In genomic region chr17:9519873-9520272, GRCh38 we compare ENCODE assay signal across 23 cellular contexts. TPM values are rescaled to one million over a fixed set of nuclear protein-coding genes. Genes with fewer than 3 reads are reported as not detected.
"Had no signal": no experiment of that assay in that cellular context is flagged by ENCODE, and none has a peak within 500 bp of the region (broad histone marks: within the 10 kb centered on the region; RNA-seq: fewer than 3 reads in every experiment).

No MANE protein-coding gene starts in this region.

- H3K27ac Mint-ChIP-seq: activated CD4-positive, alpha-beta memory T cell treated with anti-CD3 and anti-CD28 coated beads for 36 hours; activated CD4-positive, alpha-beta T cell treated with anti-CD3 and anti-CD28 coated beads for 36 hours; activated naive CD8-positive, alpha-beta T cell; activated T-helper 1 cell treated with anti-CD3 and anti-CD28 coated beads, Interleukin-12 subunit alpha, Interleukin-12 subunit beta, Interleukin-2, Interleukin-4 antibody, amounts not matched to agents 30 ng/mL and 10 ng/mL and 1 ng/mL, durations not matched to agents 14 hours and 24 hours and 36 hours; stimulated activated memory B cell treated with anti-CD40 and anti-IgM and Interleukin-4, amounts not matched to agents 10 μg/mL and 1 μg/mL and 100 μg/mL, for 72 hours had no signal

- ATAC-seq: activated CD4-positive, alpha-beta T cell treated with anti-CD3 and anti-CD28 coated beads for 36 hours; heart right ventricle; left lung; stimulated activated memory B cell treated with anti-CD40 and anti-IgM and Interleukin-4, amounts not matched to agents 10 μg/mL and 1 μg/mL and 100 μg/mL, for 72 hours had no signal

- H3K27me3 ChIP-seq: heart right ventricle, left lung, sigmoid colon, spleen, testis, upper lobe of left lung had no signal

- H3K9me3 Mint-ChIP-seq: activated CD4-positive, alpha-beta memory T cell treated with anti-CD3 and anti-CD28 coated beads for 36 hours; activated T-helper 1 cell treated with anti-CD3 and anti-CD28 coated beads, Interleukin-12 subunit alpha, Interleukin-12 subunit beta, Interleukin-2, Interleukin-4 antibody, amounts not matched to agents 30 ng/mL and 10 ng/mL and 1 ng/mL, durations not matched to agents 14 hours and 24 hours and 36 hours; stimulated activated memory B cell treated with anti-CD40 and anti-IgM and Interleukin-4, amounts not matched to agents 10 μg/mL and 1 μg/mL and 100 μg/mL, for 72 hours had no signal

- H3K27ac ChIP-seq: heart right ventricle, left lung, spleen, testis, upper lobe of left lung had no signal

- FAIRE-seq: frontal cortex, TTC549 had no signal

- H3K27me3 Mint-ChIP-seq: activated CD4-positive, alpha-beta memory T cell treated with anti-CD3 and anti-CD28 coated beads for 36 hours; activated CD4-positive, alpha-beta T cell treated with anti-CD3 and anti-CD28 coated beads for 36 hours; activated naive CD8-positive, alpha-beta T cell; stimulated activated memory B cell treated with anti-CD40 and anti-IgM and Interleukin-4, amounts not matched to agents 10 μg/mL and 1 μg/mL and 100 μg/mL, for 72 hours had no signal

- DNase-seq: activated CD4-positive, alpha-beta memory T cell treated with anti-CD3 and anti-CD28 coated beads for 36 hours; activated CD4-positive, alpha-beta T cell treated with anti-CD3 and anti-CD28 coated beads for 36 hours; activated gamma-delta T cell treated with Interleukin-2 at 50 U/mL for 16 hours; activated T-cell treated with anti-CD3 and anti-CD28 coated beads for 4 hours; effector CD4-positive, alpha-beta T cell; heart right ventricle; left lung; nucleus accumbens; sigmoid colon; spleen; stimulated activated CD4-positive, alpha-beta T cell treated with anti-CD3 and anti-CD28 coated beads, Interleukin-4, amount 100 ng/mL, for 4 hours; testis; upper lobe of left lung had no signal

- H3K36me3 Mint-ChIP-seq: activated CD4-positive, alpha-beta memory T cell treated with anti-CD3 and anti-CD28 coated beads for 36 hours had no signal

- H3K4me3 ChIP-seq: heart right ventricle, left lung, sigmoid colon, spleen, testis, upper lobe of left lung had no signal

- H3K4me3 Mint-ChIP-seq: activated CD4-positive, alpha-beta memory T cell treated with anti-CD3 and anti-CD28 coated beads for 36 hours; activated CD4-positive, alpha-beta T cell treated with anti-CD3 and anti-CD28 coated beads for 36 hours; activated naive CD8-positive, alpha-beta T cell; activated T-helper 1 cell treated with anti-CD3 and anti-CD28 coated beads, Interleukin-12 subunit alpha, Interleukin-12 subunit beta, Interleukin-2, Interleukin-4 antibody, amounts not matched to agents 30 ng/mL and 10 ng/mL and 1 ng/mL, durations not matched to agents 14 hours and 24 hours and 36 hours; stimulated activated memory B cell treated with anti-CD40 and anti-IgM and Interleukin-4, amounts not matched to agents 10 μg/mL and 1 μg/mL and 100 μg/mL, for 72 hours had no signal

- H3K9me3 ChIP-seq: heart right ventricle, left lung, sigmoid colon, spleen, testis, upper lobe of left lung had no signal

- H3K36me3 ChIP-seq: heart right ventricle, left lung, sigmoid colon, upper lobe of left lung had no signal

- H3K4me1 ChIP-seq: left lung, testis, upper lobe of left lung had no signal

- H3K4me1 Mint-ChIP-seq: stimulated activated memory B cell treated with anti-CD40 and anti-IgM and Interleukin-4, amounts not matched to agents 10 μg/mL and 1 μg/mL and 100 μg/mL, for 72 hours had no signal

RNA-seq across cellular contexts. Expression of gene CFAP52, which starts 56.6 kb away (rescaled TPM):
- total RNA-seq: activated CD4-positive, alpha-beta memory T cell treated with anti-CD3 and anti-CD28 coated beads for 36 hours; activated CD4-positive, alpha-beta T cell treated with anti-CD3 and anti-CD28 coated beads for 36 hours; activated T-helper 1 cell treated with anti-CD3 and anti-CD28 coated beads, Interleukin-12 subunit alpha, Interleukin-12 subunit beta, Interleukin-2, Interleukin-4 antibody, amounts not matched to agents 30 ng/mL and 10 ng/mL and 1 ng/mL, durations not matched to agents 14 hours and 24 hours and 36 hours; kidney epithelial cell; lung microvascular endothelial cell; mononuclear cell; spleen; T-helper 2 cell treated with Interferon-gamma antibody and Interleukin-4, amounts not matched to agents 100 ng/mL and 5 ng/mL, for 36 hours had no signal
- polyA plus RNA-seq: fibroblast of lung, heart right ventricle, spleen had no signal
